ENCODE assay signal across 1 cellular context in the genomic region with DNA sequence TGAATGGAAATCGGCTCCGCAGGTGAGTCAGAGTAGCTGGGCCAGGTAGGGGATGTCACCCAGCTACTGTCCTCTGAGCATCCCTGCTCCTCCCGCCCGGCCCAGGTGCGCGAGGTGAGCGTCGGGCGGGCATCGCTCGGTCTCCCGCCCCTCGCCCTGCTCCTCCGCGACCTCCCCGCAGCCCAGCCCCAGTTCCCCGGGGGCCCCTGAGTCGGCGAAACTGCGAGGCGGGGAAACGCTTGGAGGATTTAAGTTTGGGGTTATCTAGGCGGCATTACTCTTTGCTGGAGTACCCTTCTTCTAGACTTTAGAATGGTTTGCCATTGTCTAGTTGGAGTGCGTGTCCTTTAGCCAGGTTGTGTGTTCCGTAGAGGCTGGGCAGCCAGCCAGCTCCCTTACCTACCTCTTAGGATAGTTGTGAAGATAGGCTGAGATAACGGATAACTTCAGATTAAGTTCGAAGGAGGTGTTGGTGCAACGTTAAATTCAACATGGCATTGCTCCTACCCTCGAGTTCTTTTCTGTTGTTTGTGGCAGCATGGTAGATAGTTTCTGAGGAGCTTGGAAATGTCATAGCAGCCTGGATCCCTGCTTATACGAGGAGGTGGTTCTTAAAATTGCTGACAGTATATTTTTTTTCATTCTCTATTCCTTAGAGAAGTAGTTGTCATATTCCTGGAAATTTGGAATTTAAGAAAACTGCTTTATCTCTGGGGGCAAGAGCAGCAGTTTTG.
TF ChIP-seq lines count a peak whose summit lies in the region.

No MANE protein-coding gene starts in this region.

TF ChIP-seq in WTC11, 78 proteins besides CTCF, POLR2A, EP300 and RAD21 (continued from another document):
- TF ChIP-seq, protein P1, sequence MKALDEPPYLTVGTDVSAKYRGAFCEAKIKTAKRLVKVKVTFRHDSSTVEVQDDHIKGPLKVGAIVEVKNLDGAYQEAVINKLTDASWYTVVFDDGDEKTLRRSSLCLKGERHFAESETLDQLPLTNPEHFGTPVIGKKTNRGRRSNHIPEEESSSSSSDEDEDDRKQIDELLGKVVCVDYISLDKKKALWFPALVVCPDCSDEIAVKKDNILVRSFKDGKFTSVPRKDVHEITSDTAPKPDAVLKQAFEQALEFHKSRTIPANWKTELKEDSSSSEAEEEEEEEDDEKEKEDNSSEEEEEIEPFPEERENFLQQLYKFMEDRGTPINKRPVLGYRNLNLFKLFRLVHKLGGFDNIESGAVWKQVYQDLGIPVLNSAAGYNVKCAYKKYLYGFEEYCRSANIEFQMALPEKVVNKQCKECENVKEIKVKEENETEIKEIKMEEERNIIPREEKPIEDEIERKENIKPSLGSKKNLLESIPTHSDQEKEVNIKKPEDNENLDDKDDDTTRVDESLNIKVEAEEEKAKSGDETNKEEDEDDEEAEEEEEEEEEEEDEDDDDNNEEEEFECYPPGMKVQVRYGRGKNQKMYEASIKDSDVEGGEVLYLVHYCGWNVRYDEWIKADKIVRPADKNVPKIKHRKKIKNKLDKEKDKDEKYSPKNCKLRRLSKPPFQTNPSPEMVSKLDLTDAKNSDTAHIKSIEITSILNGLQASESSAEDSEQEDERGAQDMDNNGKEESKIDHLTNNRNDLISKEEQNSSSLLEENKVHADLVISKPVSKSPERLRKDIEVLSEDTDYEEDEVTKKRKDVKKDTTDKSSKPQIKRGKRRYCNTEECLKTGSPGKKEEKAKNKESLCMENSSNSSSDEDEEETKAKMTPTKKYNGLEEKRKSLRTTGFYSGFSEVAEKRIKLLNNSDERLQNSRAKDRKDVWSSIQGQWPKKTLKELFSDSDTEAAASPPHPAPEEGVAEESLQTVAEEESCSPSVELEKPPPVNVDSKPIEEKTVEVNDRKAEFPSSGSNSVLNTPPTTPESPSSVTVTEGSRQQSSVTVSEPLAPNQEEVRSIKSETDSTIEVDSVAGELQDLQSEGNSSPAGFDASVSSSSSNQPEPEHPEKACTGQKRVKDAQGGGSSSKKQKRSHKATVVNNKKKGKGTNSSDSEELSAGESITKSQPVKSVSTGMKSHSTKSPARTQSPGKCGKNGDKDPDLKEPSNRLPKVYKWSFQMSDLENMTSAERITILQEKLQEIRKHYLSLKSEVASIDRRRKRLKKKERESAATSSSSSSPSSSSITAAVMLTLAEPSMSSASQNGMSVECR (CRISPR knock-in tag; IDR thresholded peaks at IDR 0.05; ENCODE audit: borderline replicate concordance), result no peak; the same call in 1 of the 2 replicates
- TF ChIP-seq ELF4 (CRISPR knock-in tag; IDR thresholded peaks at IDR 0.05; ENCODE audit: low read depth), result no peak
- TF ChIP-seq KAT7 (CRISPR knock-in tag; IDR thresholded peaks at IDR 0.05; ENCODE audit: borderline replicate concordance), result peak; percentile 12; the same call in 1 of the 2 replicates
- no peak for TF ChIP-seq ATF6 (CRISPR knock-in tag; IDR thresholded peaks at IDR 0.05)
- no peak for TF ChIP-seq ZNF219 (CRISPR knock-in tag; IDR thresholded peaks at IDR 0.05; ENCODE audit: borderline replicate concordance)
- TF ChIP-seq SP1 (CRISPR knock-in tag; conservative IDR thresholded peaks at IDR 0.05), result 0 out of 2 replicates have a peak, but pooled peaks have one; percentile 1
- no peak for TF ChIP-seq USF2 (CRISPR knock-in tag; IDR thresholded peaks at IDR 0.05)
- TF ChIP-seq, protein P2, sequence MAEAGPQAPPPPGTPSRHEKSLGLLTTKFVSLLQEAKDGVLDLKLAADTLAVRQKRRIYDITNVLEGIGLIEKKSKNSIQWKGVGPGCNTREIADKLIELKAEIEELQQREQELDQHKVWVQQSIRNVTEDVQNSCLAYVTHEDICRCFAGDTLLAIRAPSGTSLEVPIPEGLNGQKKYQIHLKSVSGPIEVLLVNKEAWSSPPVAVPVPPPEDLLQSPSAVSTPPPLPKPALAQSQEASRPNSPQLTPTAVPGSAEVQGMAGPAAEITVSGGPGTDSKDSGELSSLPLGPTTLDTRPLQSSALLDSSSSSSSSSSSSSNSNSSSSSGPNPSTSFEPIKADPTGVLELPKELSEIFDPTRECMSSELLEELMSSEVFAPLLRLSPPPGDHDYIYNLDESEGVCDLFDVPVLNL (CRISPR knock-in tag; IDR thresholded peaks at IDR 0.05; ENCODE audit: borderline replicate concordance, low read depth), result 0 out of 2 replicates have a peak, but pooled peaks have one; percentile 26
- peak; percentile 41; the same call in 1 of the 2 replicates for TF ChIP-seq FOXP1 (CRISPR knock-in tag; IDR thresholded peaks at IDR 0.05; ENCODE audit: borderline replicate concordance)
